ENCODE assay signal across 20 cellular contexts in the genomic region with DNA sequence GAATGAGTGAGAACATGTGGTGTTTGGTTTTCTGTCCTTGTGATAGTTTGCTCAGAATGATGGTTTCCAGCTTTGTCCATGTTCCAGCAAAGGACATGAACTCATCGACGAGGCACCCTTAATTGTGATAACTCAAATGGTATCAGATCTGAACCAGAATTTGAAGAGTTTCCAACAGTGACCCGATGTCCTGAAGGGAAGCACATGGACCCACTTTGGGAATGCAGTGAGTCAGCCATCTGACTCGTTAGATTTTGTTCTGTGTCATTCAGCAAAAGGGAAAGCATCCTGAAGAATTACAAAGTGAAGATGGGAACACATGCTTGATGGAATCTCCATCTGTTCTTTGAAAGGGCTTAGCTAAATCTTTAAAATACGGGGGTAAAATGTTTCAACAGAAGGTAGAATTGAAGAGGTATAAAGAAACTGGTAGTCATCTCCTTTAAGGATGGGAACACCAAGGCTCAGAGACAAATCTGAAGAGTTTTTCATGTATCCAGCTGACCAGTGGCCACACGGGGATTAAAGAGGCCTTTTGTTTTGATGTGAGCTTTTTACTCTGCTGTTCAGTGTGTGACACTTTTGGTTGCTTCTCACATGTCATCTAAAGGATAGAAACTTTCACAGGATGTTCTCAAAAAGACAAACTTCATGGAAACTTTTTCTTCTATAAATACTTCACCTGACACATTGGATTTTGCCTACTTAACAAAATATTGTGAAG.
DNase-seq lines count a peak whose midpoint lies in the region; ATAC-seq and TF ChIP-seq lines count a peak whose summit lies in the region.
"Had no signal": no experiment of that assay in that cellular context is flagged by ENCODE, and none has a peak within 500 bp of the region (broad histone marks: within the 10 kb centered on the region; RNA-seq: fewer than 3 reads in every experiment).

No MANE protein-coding gene starts in this region.

- no peaks in the 10 kb centered on the region for H3K27me3 Mint-ChIP-seq in GM23338 (ENCODE audit: insufficient read depth, low read depth, poor library complexity)
- H3K27me3 Mint-ChIP-seq: activated B cell treated with CpG ODN at 0.5 μM for 24 hours had no signal

- H3K4me3 ChIP-seq in AG09309 (ENCODE audit: control insufficient read depth, low read depth, low read length) (no peak overlapping the region), GM23338 (no peak overlapping the region), adipocyte (ENCODE audit: low read length) (no peak overlapping the region), MM.1S (ENCODE audit: low read length) (no peak overlapping the region)

- H3K27ac Mint-ChIP-seq in GM23338, result no peak overlapping the region
- H3K27ac Mint-ChIP-seq: activated B cell treated with CpG ODN at 0.5 μM for 24 hours; activated CD8-positive, alpha-beta T cell treated with anti-CD3 and anti-CD28 coated beads, Interleukin-2, amount 10 ng/mL, durations not matched to agents 7 days and 5 days; activated naive CD4-positive, alpha-beta T cell treated with anti-CD3 and anti-CD28 coated beads, Interleukin-2, amount 50 U/mL, for 72 hours had no signal

- no peaks in the 10 kb centered on the region for H3F3A ChIP-seq in GM23338 (replicated peaks; ENCODE audit: low read depth)
- H3F3A ChIP-seq in MM.1S (ENCODE audit: insufficient read depth, low read length), result no peaks in the 10 kb centered on the region

- peaks cover 10% of the 10 kb centered on the region; the same call in 1 of the 2 replicates for H3K4me1 ChIP-seq in GM23338 (ENCODE audit: insufficient read depth)
- no peaks in the 10 kb centered on the region for H3K4me1 ChIP-seq in adipocyte (ENCODE audit: control insufficient read depth, insufficient read depth, low read length)
- peaks cover 6% of the 10 kb centered on the region; the same call in 1 of the 2 replicates for H3K4me1 ChIP-seq in MM.1S (ENCODE audit: low read length)

- H3K27me3 ChIP-seq in GM23338 (ENCODE audit: insufficient read depth), result no peaks in the 10 kb centered on the region
- no peaks in the 10 kb centered on the region for H3K27me3 ChIP-seq in adipocyte (replicated peaks; ENCODE audit: control insufficient read depth, insufficient read depth, low read length)
- no peaks in the 10 kb centered on the region for H3K27me3 ChIP-seq in MM.1S (replicated peaks; ENCODE audit: insufficient read depth, low read length)

- H3K9me3 ChIP-seq in adipocyte (ENCODE audit: control insufficient read depth, low read length) (no peaks in the 10 kb centered on the region), MM.1S (replicated peaks; ENCODE audit: insufficient read depth, low read length) (no peaks in the 10 kb centered on the region)

- no peaks in the 10 kb centered on the region for H3K36me3 ChIP-seq in GM23338 (ENCODE audit: insufficient read depth)
- no peaks in the 10 kb centered on the region for H3K36me3 ChIP-seq in adipocyte (ENCODE audit: control insufficient read depth, insufficient read depth, low read length, severe bottlenecking)
- no peaks in the 10 kb centered on the region for H3K36me3 ChIP-seq in MM.1S (replicated peaks; ENCODE audit: insufficient read depth, low read length)

- H3K27ac ChIP-seq in GM23338 (ENCODE audit: low read depth) (no peak overlapping the region), MM.1S (ENCODE audit: low read length) (no peak overlapping the region)

- no peak overlapping the region for H3K9ac ChIP-seq in adipocyte (ENCODE audit: low read length)
- no peak overlapping the region for H3K9ac ChIP-seq in MM.1S (ENCODE audit: low read length)

- H3K4me3 Mint-ChIP-seq in GM23338, result no peak overlapping the region
- H3K4me3 Mint-ChIP-seq: activated B cell treated with CpG ODN at 0.5 μM for 24 hours; activated CD8-positive, alpha-beta T cell treated with anti-CD3 and anti-CD28 coated beads, Interleukin-2, amount 10 ng/mL, durations not matched to agents 7 days and 5 days; activated T-cell treated with anti-CD3 and anti-CD28 coated beads, Interleukin-2, amount 50 U/mL, for 4 hours had no signal

- no peak overlapping the region for H3K4me2 ChIP-seq in GM23338
- no peak overlapping the region for H3K4me2 ChIP-seq in MM.1S (ENCODE audit: low read depth, low read length)

- ATAC-seq in GM23338, result no peak
- ATAC-seq in GM19035 (IDR thresholded peaks at IDR 0.05; ENCODE audit: unreplicated experiment), result no peak
- ATAC-seq in GM19351 (IDR thresholded peaks at IDR 0.05; ENCODE audit: unreplicated experiment), result no peak
- ATAC-seq: activated CD8-positive, alpha-beta T cell treated with anti-CD3 and anti-CD28 coated beads, Interleukin-2, amount 10 ng/mL, durations not matched to agents 7 days and 5 days; activated naive CD4-positive, alpha-beta T cell treated with anti-CD3 and anti-CD28 coated beads, Interleukin-2, amount 50 U/mL, for 72 hours; activated T-cell treated with anti-CD3 and anti-CD28 coated beads, Interleukin-2, amount 50 U/mL, for 4 hours; left ventricle myocardium superior had no signal

- no peaks in the 10 kb centered on the region for H3K9me3 Mint-ChIP-seq in GM23338

- H2AFZ ChIP-seq in GM23338, result peak overlapping the region; percentile 29; the same call in 1 of the 2 replicates
- no peak overlapping the region for H2AFZ ChIP-seq in MM.1S (ENCODE audit: low read length)

- TF ChIP-seq CTCF in AG09309 (IDR thresholded peaks at IDR 0.05; ENCODE audit: control insufficient read depth, insufficient read depth, low read depth, low read length, missing control alignments), result no peak
- no peak for TF ChIP-seq CTCF in GM23338 (conservative IDR thresholded peaks at IDR 0.05; ENCODE audit: low read depth in 2 of 2)
- no peak for TF ChIP-seq CTCF in MM.1S (IDR thresholded peaks at IDR 0.05; ENCODE audit: low read length)

- DNase-seq in AG09309 (ENCODE audit: low read depth) (peak; percentile 16), GM23338 (ENCODE audit: low spot score) (no peak), adipocyte (ENCODE audit: low read depth) (peak; percentile 23), iris pigment epithelial cell (ENCODE audit: low read depth) (peak; percentile 14), NCI-H345 treated with DMSO at 0.1 percent for 48 hours (lab: John Stamatoyannopoulos, UW; ENCODE audit: unreplicated experiment) (no peak), MM.1S (no peak)
- DNase-seq: activated B cell treated with CpG ODN at 0.5 μM for 24 hours; activated CD8-positive, alpha-beta T cell treated with anti-CD3 and anti-CD28 coated beads, Interleukin-2, amount 10 ng/mL, durations not matched to agents 7 days and 5 days; activated T-cell treated with anti-CD3 and anti-CD28 coated beads, Interleukin-2, amount 50 U/mL, for 4 hours; dermis blood vessel endothelial cell; GOT3; left ventricle myocardium superior; MV-4-11; NCI-H2029 treated with DMSO at 0.1 percent for 48 hours; NCI-H526; OCI-M1; T-helper 2 cell had no signal

- H3K9me2 ChIP-seq in GM23338 (ENCODE audit: insufficient read depth) (no peaks in the 10 kb centered on the region), MM.1S (replicated peaks; ENCODE audit: insufficient read depth, low read length) (no peaks in the 10 kb centered on the region)

- H4K20me1 ChIP-seq in GM23338 (replicated peaks; ENCODE audit: insufficient read depth) (no peaks in the 10 kb centered on the region), MM.1S (ENCODE audit: insufficient read depth, low read length) (no peaks in the 10 kb centered on the region)

- H3K36me3 Mint-ChIP-seq in GM23338 (ENCODE audit: low read depth), result no peaks in the 10 kb centered on the region

- no peaks in the 10 kb centered on the region for H3K79me2 ChIP-seq in GM23338 (replicated peaks; ENCODE audit: insufficient read depth)
- H3K79me2 ChIP-seq in MM.1S (ENCODE audit: low read length), result no peaks in the 10 kb centered on the region

- H3K4me1 Mint-ChIP-seq in GM23338, result peaks cover 9% of the 10 kb centered on the region; the same call in 2 of the 3 replicates
- H3K4me1 Mint-ChIP-seq: activated B cell treated with CpG ODN at 0.5 μM for 24 hours had no signal

TF ChIP-seq in GM23338, 12 proteins besides CTCF, POLR2A, EP300 and RAD21 (continues in another document):
- no peak for TF ChIP-seq POLR2AphosphoS5 (IDR thresholded peaks at IDR 0.05; ENCODE audit: low read depth)
- TF ChIP-seq ZNF331 (CRISPR knock-in tag; IDR thresholded peaks at IDR 0.05; ENCODE audit: low read depth), result no peak
- TF ChIP-seq STAT1 (IDR thresholded peaks at IDR 0.05; ENCODE audit: unreplicated experiment), result no peak
- no peak for TF ChIP-seq EZH2 (IDR thresholded peaks at IDR 0.05; ENCODE audit: low read depth, unreplicated experiment)
- TF ChIP-seq, protein P1, sequence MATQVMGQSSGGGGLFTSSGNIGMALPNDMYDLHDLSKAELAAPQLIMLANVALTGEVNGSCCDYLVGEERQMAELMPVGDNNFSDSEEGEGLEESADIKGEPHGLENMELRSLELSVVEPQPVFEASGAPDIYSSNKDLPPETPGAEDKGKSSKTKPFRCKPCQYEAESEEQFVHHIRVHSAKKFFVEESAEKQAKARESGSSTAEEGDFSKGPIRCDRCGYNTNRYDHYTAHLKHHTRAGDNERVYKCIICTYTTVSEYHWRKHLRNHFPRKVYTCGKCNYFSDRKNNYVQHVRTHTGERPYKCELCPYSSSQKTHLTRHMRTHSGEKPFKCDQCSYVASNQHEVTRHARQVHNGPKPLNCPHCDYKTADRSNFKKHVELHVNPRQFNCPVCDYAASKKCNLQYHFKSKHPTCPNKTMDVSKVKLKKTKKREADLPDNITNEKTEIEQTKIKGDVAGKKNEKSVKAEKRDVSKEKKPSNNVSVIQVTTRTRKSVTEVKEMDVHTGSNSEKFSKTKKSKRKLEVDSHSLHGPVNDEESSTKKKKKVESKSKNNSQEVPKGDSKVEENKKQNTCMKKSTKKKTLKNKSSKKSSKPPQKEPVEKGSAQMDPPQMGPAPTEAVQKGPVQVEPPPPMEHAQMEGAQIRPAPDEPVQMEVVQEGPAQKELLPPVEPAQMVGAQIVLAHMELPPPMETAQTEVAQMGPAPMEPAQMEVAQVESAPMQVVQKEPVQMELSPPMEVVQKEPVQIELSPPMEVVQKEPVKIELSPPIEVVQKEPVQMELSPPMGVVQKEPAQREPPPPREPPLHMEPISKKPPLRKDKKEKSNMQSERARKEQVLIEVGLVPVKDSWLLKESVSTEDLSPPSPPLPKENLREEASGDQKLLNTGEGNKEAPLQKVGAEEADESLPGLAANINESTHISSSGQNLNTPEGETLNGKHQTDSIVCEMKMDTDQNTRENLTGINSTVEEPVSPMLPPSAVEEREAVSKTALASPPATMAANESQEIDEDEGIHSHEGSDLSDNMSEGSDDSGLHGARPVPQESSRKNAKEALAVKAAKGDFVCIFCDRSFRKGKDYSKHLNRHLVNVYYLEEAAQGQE (IDR thresholded peaks at IDR 0.05; ENCODE audit: unreplicated experiment), result no peak
- TF ChIP-seq CREB1 (CRISPR knock-in tag; IDR thresholded peaks at IDR 0.05; ENCODE audit: low read depth), result no peak

Comparison
In these comparisons a context has a peak if more than half of its experiments do, and no peak if none do; other contexts are left out.
1. DNase-seq: peak in AG09309 (single experiment), adipocyte (single experiment) and iris pigment epithelial cell (single experiment); none in GM23338 (single experiment), NCI-H345 treated with DMSO at 0.1 percent for 48 hours (single experiment) and MM.1S (single experiment).